8 cellular contexts compared by ENCODE assay signal in genomic region chr3:183385698-183386590, GRCh38. TPM values are rescaled to one million over a fixed set of nuclear protein-coding genes. Genes with fewer than 3 reads are reported as not detected.
DNase-seq lines count a peak whose midpoint lies in the region; ATAC-seq and TF ChIP-seq lines count a peak whose summit lies in the region.

No MANE protein-coding gene starts in this region.

- H3K4me1 ChIP-seq in right lobe of liver: no peaks in the 10 kb centered on the region

- no peaks in the 10 kb centered on the region for H3K9me3 ChIP-seq in right lobe of liver

- no peaks in the 10 kb centered on the region for H3K36me3 ChIP-seq in right lobe of liver

- intact Hi-C loops in dendritic cell treated with granulocyte-macrophage colony-stimulating factor and Interleukin-4, amounts not matched to agents 40 ng/mL and 50 ng/mL, for 4 days (cut with micrococcal nuclease): loop anchor here (1.0 to 5.0 kb wide), 3 partner anchors 202 to 674 kb away; no protein-coding TSS in a partner anchor
- intact Hi-C loops in right lobe of liver (cut with DNase I): loop anchor here (5.0 kb wide), 2 partner anchors 204 to 264 kb away; no protein-coding TSS in a partner anchor

- WGBS in right lobe of liver (ENCODE audit: insufficient coverage, low coverage, low lambda C conversion rate, missing lambda C conversion rate): 42% methylated on average over 6 of the region's 11 CpGs

- ATAC-seq in HG03025 (IDR thresholded peaks at IDR 0.05; ENCODE audit: low FRiP score, unreplicated experiment): peak; percentile 50
- ATAC-seq in right lobe of liver: peak; percentile 93 to 94 (median 94)
- ATAC-seq in HG03469 (IDR thresholded peaks at IDR 0.05; ENCODE audit: unreplicated experiment): no peak

- H3K27ac ChIP-seq in right lobe of liver: no peak overlapping the region

- no peak overlapping the region for H3K4me3 Mint-ChIP-seq in dendritic cell treated with granulocyte-macrophage colony-stimulating factor and Interleukin-4, amounts not matched to agents 40 ng/mL and 50 ng/mL, for 4 days

- H3K27ac Mint-ChIP-seq in dendritic cell treated with granulocyte-macrophage colony-stimulating factor and Interleukin-4, amounts not matched to agents 40 ng/mL and 50 ng/mL, for 4 days: peak overlapping the region; percentile 39

- TF ChIP-seq CTCF in GM12864 (IDR thresholded peaks at IDR 0.05; ENCODE audit: low read depth, low read length, missing control alignments): peak; percentile 69
- peak; percentile 71 to 86 (median 77) for TF ChIP-seq CTCF in right lobe of liver (IDR thresholded peaks at IDR 0.05)

- no peaks in the 10 kb centered on the region for H3K9me3 Mint-ChIP-seq in dendritic cell treated with granulocyte-macrophage colony-stimulating factor and Interleukin-4, amounts not matched to agents 40 ng/mL and 50 ng/mL, for 4 days

- no peaks in the 10 kb centered on the region for H3K27me3 Mint-ChIP-seq in dendritic cell treated with granulocyte-macrophage colony-stimulating factor and Interleukin-4, amounts not matched to agents 40 ng/mL and 50 ng/mL, for 4 days

- TF ChIP-seq POLR2A in right lobe of liver (IDR thresholded peaks at IDR 0.05): no peak

- DNase-seq in GM12864 (ENCODE audit: low read depth) (peak; percentile 33), NCI-H345 (lab: John Stamatoyannopoulos, UW) (peak; percentile 66), right lobe of liver (no peak)
- DNase-seq in activated CD4-positive, alpha-beta T cell treated with anti-CD3 and anti-CD28 coated beads for 24 hours (ENCODE audit: low read depth in 2 of 2): peak; percentile 33 to 50
- peak in 2 of 3 experiments; percentile 31 to 38 for DNase-seq in stimulated activated CD4-positive, alpha-beta T cell treated with anti-CD3 and anti-CD28 coated beads, TNF-alpha, amount 100 ng/mL, for 4 hours (ENCODE audit: low read depth in 3 of 3)

- H3K36me3 Mint-ChIP-seq in dendritic cell treated with granulocyte-macrophage colony-stimulating factor and Interleukin-4, amounts not matched to agents 40 ng/mL and 50 ng/mL, for 4 days (ENCODE audit: low read depth): no peaks in the 10 kb centered on the region

- H3K4me3 ChIP-seq in GM12864 (ENCODE audit: low read depth, low read length) (no peak overlapping the region), right lobe of liver (no peak overlapping the region)

- H3K27me3 ChIP-seq in right lobe of liver: no peaks in the 10 kb centered on the region

- H3K4me1 Mint-ChIP-seq in dendritic cell treated with granulocyte-macrophage colony-stimulating factor and Interleukin-4, amounts not matched to agents 40 ng/mL and 50 ng/mL, for 4 days (ENCODE audit: low read depth): peaks cover 17% of the 10 kb centered on the region

RNA-seq across cellular contexts. Expression of gene MCF2L2, which starts 42.5 kb away (rescaled TPM):
- under 1 TPM in 5 of 6 experiments, not detected in 1; 0.07 to 0.19 (median 0.17) TPM for total RNA-seq in right lobe of liver

Comparison
In these comparisons a context has a peak if more than half of its experiments do, and no peak if none do; other contexts are left out.
1. DNase-seq: peak in GM12864 (single experiment), NCI-H345 (single experiment), activated CD4-positive, alpha-beta T cell treated with anti-CD3 and anti-CD28 coated beads for 24 hours (2 of 2) and stimulated activated CD4-positive, alpha-beta T cell treated with anti-CD3 and anti-CD28 coated beads, TNF-alpha, amount 100 ng/mL, for 4 hours (2 of 3); none in right lobe of liver (0 of 3).